Comparison of ENCODE assay signal across 9 cellular contexts in the genomic region with DNA sequence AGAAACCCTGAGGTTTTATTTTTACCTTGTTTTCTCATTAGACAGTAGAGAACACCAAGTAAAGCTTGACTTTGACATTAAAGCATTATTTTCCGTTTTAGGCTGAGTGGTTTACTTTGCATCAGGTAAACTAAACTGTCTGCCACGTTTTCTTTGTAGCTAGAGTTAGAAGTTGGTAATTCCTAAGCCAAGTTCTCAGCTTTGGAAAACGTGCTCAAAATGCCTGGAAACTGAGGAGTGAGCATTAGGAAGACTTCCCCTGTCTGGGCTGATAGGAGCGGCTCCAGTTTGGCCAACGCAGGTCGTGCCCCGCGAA. TPM values are rescaled to one million over a fixed set of nuclear protein-coding genes. Genes with fewer than 3 reads are reported as not detected.
A peak's percentile ranks its signal among the peaks of the same experiment; 100 is the strongest.
DNase-seq lines count a peak whose midpoint lies in the region; TF ChIP-seq lines count a peak whose summit lies in the region.
"Had no signal": no experiment of that assay in that cellular context is flagged by ENCODE, and none has a peak within 500 bp of the region (broad histone marks: within the 10 kb centered on the region; RNA-seq: fewer than 3 reads in every experiment).

No MANE protein-coding gene starts in this region.

- peaks cover 31% of the 10 kb centered on the region for H3K27me3 Mint-ChIP-seq in H9 (ENCODE audit: low read depth)

- H3K9me3 Mint-ChIP-seq in H9, result no peaks in the 10 kb centered on the region

- H4K20me1 ChIP-seq in H9 (ENCODE audit: control insufficient read depth, insufficient read depth, insufficient read length), result no peaks in the 10 kb centered on the region

- H3K79me1 ChIP-seq in H9 (ENCODE audit: insufficient read depth, low read depth, low read length, poor library complexity, severe bottlenecking), result no peaks in the 10 kb centered on the region

- no peak overlapping the region for H3K14ac ChIP-seq in H9 (ENCODE audit: insufficient read depth, low read length)

- no peak overlapping the region for H2BK20ac ChIP-seq in H9 (ENCODE audit: low read depth, low read length, poor library complexity, severe bottlenecking)

- H3K79me2 ChIP-seq in H9 (ENCODE audit: insufficient read depth, low read length), result no peaks in the 10 kb centered on the region

- H3K9ac ChIP-seq in H9 (ENCODE audit: extremely low read depth, insufficient read length, low read length), result peak overlapping the region; percentile 12

- no peak overlapping the region for H2BK5ac ChIP-seq in H9 (ENCODE audit: insufficient read length, low read length)

- DNase-seq in H9 (no peak), ascending aorta (ENCODE audit: low spot score in 2 of 2) (no peak), iPS DF 6.9 (ENCODE audit: low read depth, low spot score) (peak; percentile 13), sigmoid colon (no peak), NCI-H187 treated with DMSO at 0.1 percent for 48 hours (lab: John Stamatoyannopoulos, UW) (no peak), NCI-H146 (lab: John Stamatoyannopoulos, UW) (no peak), GM10248 (ENCODE audit: extremely low spot score) (no peak), NCI-H1105 (lab: John Stamatoyannopoulos, UW) (no peak)
- DNase-seq: stimulated activated CD4-positive, alpha-beta T cell treated with anti-CD3 and anti-CD28 coated beads, Interleukin-1b, Interleukin-23, amount 100 ng/mL, for 48 hours had no signal

- H3K23ac ChIP-seq in H9 (ENCODE audit: insufficient read length, low read depth, low read length), result no peak overlapping the region

- no peak overlapping the region for H4K91ac ChIP-seq in H9 (ENCODE audit: insufficient read length, low read depth, low read length)

- H3K4me3 ChIP-seq in ascending aorta (peak overlapping the region; percentile 65 to 93), iPS DF 6.9 (ENCODE audit: low read length) (peak overlapping the region; percentile 53; the same call in 1 of the 2 replicates), sigmoid colon (peak overlapping the region; percentile 67 to 91 (median 82))

- peak overlapping the region in 1 of 3 experiments; percentile 80; a peak in 2 of 7 replicates for H3K27ac Mint-ChIP-seq in H9

- H3K4me2 ChIP-seq in H9 (ENCODE audit: insufficient read depth, insufficient read length, low read length), result peak overlapping the region; percentile 69

- POLR2A ChIA-PET in GM10248 (lab: Yijun Ruan, JAX), result no interaction called here

- H3K27ac ChIP-seq in H9 (ENCODE audit: insufficient read length, low read depth, low read length) (no peak overlapping the region), ascending aorta (peak overlapping the region; percentile 94 to 98), iPS DF 6.9 (ENCODE audit: low read length) (no peak overlapping the region), sigmoid colon (peak overlapping the region; percentile 95 to 99 (median 97))

- H3K23me2 ChIP-seq in H9 (ENCODE audit: insufficient read length, low read depth, low read length, poor library complexity, severe bottlenecking), result peaks cover 4% of the 10 kb centered on the region

- no CpG with 5 or more reads among the region's 8 CpGs for WGBS in H9 (ENCODE audit: extremely low coverage, insufficient read length, low lambda C conversion rate)
- WGBS in iPS DF 6.9 (ENCODE audit: insufficient coverage, insufficient read length), result no CpG with 5 or more reads among the region's 8 CpGs
- 4 to 5% methylated on average over 8 of the region's 8 CpGs for WGBS in sigmoid colon, 2 donors

- H2AFZ ChIP-seq in H9 (ENCODE audit: low read length), result no peak overlapping the region

- H2BK120ac ChIP-seq in H9 (ENCODE audit: low read depth, low read length, poor library complexity, severe bottlenecking), result no peak overlapping the region

- no peak for TF ChIP-seq CTCF in H9 (conservative IDR thresholded peaks at IDR 0.05)
- no peak for TF ChIP-seq CTCF in ascending aorta (IDR thresholded peaks at IDR 0.05)
- no peak for TF ChIP-seq CTCF in sigmoid colon (IDR thresholded peaks at IDR 0.05)
- no peak for TF ChIP-seq CTCF in GM10248 (IDR thresholded peaks at IDR 0.05; ENCODE audit: control extremely low read depth, extremely low read depth, low read depth, missing control alignments)

- H3K9me3 ChIP-seq in H9 (ENCODE audit: control insufficient read depth, low read depth, low read length) (no peaks in the 10 kb centered on the region), ascending aorta (no peaks in the 10 kb centered on the region), iPS DF 6.9 (ENCODE audit: control insufficient read depth, insufficient read depth, low read length) (no peaks in the 10 kb centered on the region), sigmoid colon (no peaks in the 10 kb centered on the region)

- intact Hi-C loops in ascending aorta (cut with DNase I) (loop anchor here (2.0 kb wide), 1 partner anchor 62 kb away; no protein-coding TSS in a partner anchor), sigmoid colon (cut with DNase I) (loop anchor here (2.0 to 10.0 kb wide), 3 partner anchors 32 to 500 kb away; no protein-coding TSS in a partner anchor)

- no peak overlapping the region for H2BK12ac ChIP-seq in H9 (ENCODE audit: insufficient read length, low read depth, low read length)

- no peak for TF ChIP-seq POLR2A in sigmoid colon (IDR thresholded peaks at IDR 0.05)

- H3K4ac ChIP-seq in H9 (ENCODE audit: low read depth, low read length), result no peak overlapping the region

- no peak overlapping the region for H4K8ac ChIP-seq in H9 (replicated peaks; ENCODE audit: insufficient read length, low read depth, low read length)

- peaks cover 9 to 24% of the 10 kb centered on the region in 2 experiments for H3K4me1 Mint-ChIP-seq in H9

- H3K36me3 ChIP-seq in ascending aorta (peaks cover 0 to 4% of the 10 kb centered on the region in 2 donors), iPS DF 6.9 (ENCODE audit: control insufficient read depth, insufficient read depth, low read length) (no peaks in the 10 kb centered on the region), sigmoid colon (no peaks in the 10 kb centered on the region)

- H2BK15ac ChIP-seq in H9 (ENCODE audit: low read depth, low read length), result no peak overlapping the region

- peaks cover 0 to 1% (median 0%) of the 10 kb centered on the region in 3 experiments; a peak in 1 of 7 replicates for H3K36me3 Mint-ChIP-seq in H9 (ENCODE audit: insufficient read depth in 1 of 3, low read depth in 3 of 3)

- H3T11ph ChIP-seq in H9 (ENCODE audit: low read length), result no peak overlapping the region

- CTCF ChIA-PET in GM10248 (lab: Yijun Ruan, JAX), result interaction anchor here (1.1 to 2.2 kb wide), 3 partner anchors 10 to 64 kb away, joined by 3 to 9 read pairs (median 5); no protein-coding TSS in a partner anchor

- no peaks in the 10 kb centered on the region; the same call in 1 of the 2 replicates for H3K27me3 ChIP-seq in H9 (ENCODE audit: insufficient read depth, low read length)
- no peaks in the 10 kb centered on the region for H3K27me3 ChIP-seq in ascending aorta
- H3K27me3 ChIP-seq in iPS DF 6.9 (ENCODE audit: control insufficient read depth, insufficient read depth, low read length), result peaks cover 4% of the 10 kb centered on the region; the same call in 1 of the 2 replicates
- H3K27me3 ChIP-seq in sigmoid colon, result peaks cover 0 to 10% (median 0%) of the 10 kb centered on the region in 3 donors

- H3K18ac ChIP-seq in H9 (ENCODE audit: insufficient read length, low read depth, low read length), result no peak overlapping the region

- H2AK5ac ChIP-seq in H9 (ENCODE audit: insufficient read length, low read length), result no peak overlapping the region

- TF ChIP-seq EP300 in sigmoid colon (IDR thresholded peaks at IDR 0.05), result no peak

- no peak overlapping the region for H3K56ac ChIP-seq in H9 (ENCODE audit: insufficient read length, low read depth, low read length)

- H3K4me1 ChIP-seq in H9 (ENCODE audit: insufficient read depth, low read length) (no peaks in the 10 kb centered on the region; the same call in 1 of the 2 replicates), ascending aorta (peaks cover 0 to 4% of the 10 kb centered on the region in 2 donors), iPS DF 6.9 (ENCODE audit: control insufficient read depth, insufficient read depth, low read length) (no peaks in the 10 kb centered on the region), sigmoid colon (peaks cover 0 to 50% (median 28%) of the 10 kb centered on the region in 4 donors)

- H4K5ac ChIP-seq in H9 (ENCODE audit: insufficient read length, low read depth, low read length), result no peak overlapping the region

- H3K4me3 Mint-ChIP-seq in H9, result peak overlapping the region; percentile 77 to 88

RNA-seq across cellular contexts. Expression of a gene that starts 0.8 kb away (rescaled TPM):
- total RNA-seq in H9 (2021) (12.0 and 13.1 TPM in 2 replicates), ascending aorta (445 TPM), sigmoid colon (100 to 1,000 TPM; 568 to 907 (median 820) TPM)
- 10 to 100 TPM in 2 of 3 donors, 1 to 10 TPM in 1; 7.9 to 24.5 (median 17.4) TPM for polyA plus RNA-seq in sigmoid colon

Comparison
In these comparisons a context has a peak if more than half of its experiments do, and no peak if none do; other contexts are left out.
1. H3K27ac ChIP-seq: peak in ascending aorta (2 of 2) and sigmoid colon (4 of 4); none in H9 (single experiment) and iPS DF 6.9 (single experiment).
2. RNA of a gene that starts 0.8 kb away (total RNA-seq): 568 to 907 TPM in sigmoid colon and 445 TPM in ascending aorta (single experiment); 12.0 to 13.1 TPM in H9; every median in the first group is over 10 times any median in the second.
3. Peak in every context shown above with its lines, with median percentiles within 50 percentile points of each other: H3K4me3 ChIP-seq.